ENCODE assay signal across 18 cellular contexts in genomic region chr5:41447761-41448510, GRCh38.
DNase-seq lines count a peak whose midpoint lies in the region; ATAC-seq and TF ChIP-seq lines count a peak whose summit lies in the region.
"Had no signal": no experiment of that assay in that cellular context is flagged by ENCODE, and none has a peak within 500 bp of the region (broad histone marks: within the 10 kb centered on the region; RNA-seq: fewer than 3 reads in every experiment).

No MANE protein-coding gene starts in this region.

- DNase-seq in heart right ventricle (no peak), left cardiac atrium (no peak), NCI-H1417 treated with DMSO at 0.1 percent for 48 hours (lab: John Stamatoyannopoulos, UW) (peak; percentile 14), SK-N-DZ (ENCODE audit: low spot score) (peak; percentile 72), fibroblast of the aortic adventitia (ENCODE audit: low read depth) (peak; percentile 28), amniotic stem cell (lab: John Stamatoyannopoulos, UW) (no peak), CD1c-positive myeloid dendritic cell (ENCODE audit: extremely low spot score) (no peak), endodermal cell (no peak)
- DNase-seq: CD4-positive, alpha-beta T cell; COR-L47; DMS 273 treated with DMSO at 0.1 percent for 48 hours; DMS79 treated with DMSO at 0.1 percent for 48 hours; MG63; NCI-H146; NCI-H2029 treated with DMSO at 0.1 percent for 48 hours; NCI-H82; OCI-M1 had no signal

- H3K9ac ChIP-seq in endodermal cell (ENCODE audit: extremely low read depth, low read length, poor library complexity, severe bottlenecking) = no peak overlapping the region

- no peaks in the 10 kb centered on the region for H3K36me3 ChIP-seq in heart right ventricle
- no peaks in the 10 kb centered on the region for H3K36me3 ChIP-seq in endodermal cell (ENCODE audit: control insufficient read depth, insufficient read depth, low read length)
- H3K36me3 ChIP-seq: MG63 had no signal

- H3K27me3 ChIP-seq in heart right ventricle = no peaks in the 10 kb centered on the region
- H3K27me3 ChIP-seq in endodermal cell (ENCODE audit: control insufficient read depth, insufficient read depth, low read length, poor library complexity, severe bottlenecking) = no peaks in the 10 kb centered on the region
- H3K27me3 ChIP-seq: MG63 had no signal

- H3K36me3 Mint-ChIP-seq in endodermal cell (ENCODE audit: low read depth) = peaks cover 32% of the 10 kb centered on the region

- peaks cover 42% of the 10 kb centered on the region for H3K4me1 Mint-ChIP-seq in endodermal cell

- H3K9me3 ChIP-seq in heart right ventricle (no peaks in the 10 kb centered on the region), endodermal cell (ENCODE audit: control insufficient read depth, low read length) (no peaks in the 10 kb centered on the region)
- H3K9me3 ChIP-seq: MG63 had no signal

- H3K4me1 ChIP-seq in heart right ventricle = peaks cover 0 to 76% (median 27%) of the 10 kb centered on the region in 9 donors
- H3K4me1 ChIP-seq in endodermal cell (ENCODE audit: control insufficient read depth, insufficient read depth, low read length) = peaks cover 21% of the 10 kb centered on the region

- no peaks in the 10 kb centered on the region for H3K27me3 Mint-ChIP-seq in endodermal cell (ENCODE audit: insufficient read depth)
- H3K27me3 Mint-ChIP-seq: CD4-positive, alpha-beta T cell had no signal

- 48 to 54% methylated on average over 2 of the region's 2 CpGs for WGBS in heart right ventricle, 2 donors
- WGBS in endodermal cell (ENCODE audit: insufficient coverage in 1 of 2, insufficient read length in 1 of 2), 2 experiments = 98 to 100% methylated on average over 1 to 2 of the region's 2 CpGs

- no peak overlapping the region for H3K4me3 Mint-ChIP-seq in endodermal cell
- H3K4me3 Mint-ChIP-seq: CD4-positive, alpha-beta T cell had no signal

- no peak overlapping the region for H3K4me3 ChIP-seq in heart right ventricle
- H3K4me3 ChIP-seq in fibroblast of the aortic adventitia (ENCODE audit: low read depth, low read length) = no peak overlapping the region
- no peak overlapping the region for H3K4me3 ChIP-seq in endodermal cell (ENCODE audit: low read length)
- H3K4me3 ChIP-seq: GM12878, MG63 had no signal

- H3K27ac ChIP-seq in heart right ventricle (peak overlapping the region in 6 of 10 donors; percentile 3 to 49 (median 30)), endodermal cell (ENCODE audit: low read depth, low read length) (no peak overlapping the region)

- no peaks in the 10 kb centered on the region for H3K9me3 Mint-ChIP-seq in endodermal cell
- H3K9me3 Mint-ChIP-seq: CD4-positive, alpha-beta T cell had no signal

- H3K27ac Mint-ChIP-seq in endodermal cell = no peak overlapping the region
- H3K27ac Mint-ChIP-seq: CD4-positive, alpha-beta T cell had no signal

- intact Hi-C loops in heart right ventricle (cut with DNase I) = no loop called here
- intact Hi-C loops in left cardiac atrium (cut with DNase I) = no loop called here

- ATAC-seq in heart right ventricle (no peak), left cardiac atrium (no peak)
- ATAC-seq: GM12878 had no signal

- TF ChIP-seq CTCF in heart right ventricle (IDR thresholded peaks at IDR 0.05) (no peak), fibroblast of the aortic adventitia (IDR thresholded peaks at IDR 0.05; ENCODE audit: insufficient read depth, low read length) (no peak), endodermal cell (conservative IDR thresholded peaks at IDR 0.05) (no peak)

Comparison
In these comparisons a context has a peak if more than half of its experiments do, and no peak if none do; other contexts are left out.
1. DNase-seq: peak in NCI-H1417 treated with DMSO at 0.1 percent for 48 hours (single experiment), SK-N-DZ (single experiment) and fibroblast of the aortic adventitia (single experiment); none in heart right ventricle (0 of 2), left cardiac atrium (single experiment), amniotic stem cell (single experiment), CD1c-positive myeloid dendritic cell (single experiment) and endodermal cell (single experiment).